Comparison of ENCODE assay signal across 37 cellular contexts in genomic region chr7:94665426-94665825, GRCh38. TPM values are rescaled to one million over a fixed set of nuclear protein-coding genes. Genes with fewer than 3 reads are reported as not detected.
DNase-seq lines count a peak whose midpoint lies in the region; ATAC-seq, FAIRE-seq and TF ChIP-seq lines count a peak whose summit lies in the region.
"Had no signal": no experiment of that assay in that cellular context is flagged by ENCODE, and none has a peak within 500 bp of the region (broad histone marks: within the 10 kb centered on the region; RNA-seq: fewer than 3 reads in every experiment).

No MANE protein-coding gene starts in this region.

- peaks cover 2 to 4% of the 10 kb centered on the region in 2 donors for H3K4me1 Mint-ChIP-seq in natural killer cell treated with Interleukin-12 subunit alpha and Interleukin-12 subunit beta and Interleukin-15 and Interleukin-18, amount 100 ng/mL, for 72 hours (ENCODE audit: low read depth in 2 of 2)
- H3K4me1 Mint-ChIP-seq in natural killer cell (no peaks in the 10 kb centered on the region), endothelial cell (ENCODE audit: unreplicated experiment) (no peaks in the 10 kb centered on the region)
- H3K4me1 Mint-ChIP-seq: B cell, CD14-positive monocyte had no signal

- H2AFZ ChIP-seq in HepG2 (ENCODE audit: low read length), result no peak overlapping the region

- peaks cover 68% of the 10 kb centered on the region for H4K20me1 ChIP-seq in HepG2 (ENCODE audit: insufficient read depth, low read length)
- H4K20me1 ChIP-seq: BLaER1; BLaER1 treated with 17β-estradiol and CSF1 and Interleukin-3, amounts not matched to agents 10 nM and 100 nM had no signal

- CTCF ChIA-PET in HepG2 (lab: Yijun Ruan, JAX; ENCODE audit: low intra/inter-chr PET ratio, low total read pairs), result no interaction called here

- H3K36me3 ChIP-seq in HepG2 (replicated peaks in 1 of 2; ENCODE audit: control insufficient read depth in 1 of 2, insufficient read depth in 2 of 2, low read length in 2 of 2) (peaks cover 2 to 32% of the 10 kb centered on the region in 2 experiments), right lobe of liver (no peaks in the 10 kb centered on the region), esophagus muscularis mucosa (no peaks in the 10 kb centered on the region)
- H3K36me3 ChIP-seq: BE2C had no signal

- ATAC-seq in HepG2 (no peak), right lobe of liver (no peak), natural killer cell (no peak), omental fat pad (ENCODE audit: low FRiP score) (no peak)
- ATAC-seq in natural killer cell treated with Interleukin-12 subunit alpha and Interleukin-12 subunit beta and Interleukin-15 and Interleukin-18, amount 100 ng/mL, for 72 hours, result peak; percentile 28 to 29
- ATAC-seq: A549; CD8-positive, alpha-beta T cell had no signal

- TF ChIP-seq RAD21 in HepG2 (CRISPR knock-in tag; IDR thresholded peaks at IDR 0.05), result no peak

- POLR2A ChIA-PET in HepG2 (lab: Yijun Ruan, JAX), result no interaction called here

- H3K9me3 Mint-ChIP-seq in natural killer cell treated with Interleukin-12 subunit alpha and Interleukin-12 subunit beta and Interleukin-15 and Interleukin-18, amount 100 ng/mL, for 72 hours, result no peaks in the 10 kb centered on the region
- H3K9me3 Mint-ChIP-seq in natural killer cell, result peaks cover 0 to 2% of the 10 kb centered on the region in 2 donors
- H3K9me3 Mint-ChIP-seq in endothelial cell (ENCODE audit: unreplicated experiment), result no peaks in the 10 kb centered on the region
- H3K9me3 Mint-ChIP-seq: CD4-positive, alpha-beta T cell; CD4-positive, CD25-positive, alpha-beta regulatory T cell; CD8-positive, alpha-beta memory T cell; CD8-positive, alpha-beta T cell had no signal

- H3K27me3 ChIP-seq in HepG2 (ENCODE audit: control insufficient read depth in 1 of 2, insufficient read depth in 2 of 2, low read length in 2 of 2), result no peaks in the 10 kb centered on the region
- H3K27me3 ChIP-seq in right lobe of liver, result no peaks in the 10 kb centered on the region
- no peaks in the 10 kb centered on the region for H3K27me3 ChIP-seq in esophagus muscularis mucosa
- H3K27me3 ChIP-seq: BE2C; BLaER1; BLaER1 treated with 17β-estradiol and CSF1 and Interleukin-3, amounts not matched to agents 10 nM and 100 nM had no signal

- H3K4me3 ChIP-seq in HepG2 (replicated peaks in 1 of 3; ENCODE audit: insufficient read depth in 1 of 3, low read depth in 2 of 3, low read length in 3 of 3), result no peak overlapping the region
- H3K4me3 ChIP-seq in right lobe of liver, result no peak overlapping the region
- H3K4me3 ChIP-seq in esophagus muscularis mucosa, result no peak overlapping the region
- H3K4me3 ChIP-seq: A549; BLaER1; BLaER1 treated with 17β-estradiol and CSF1 and Interleukin-3, amounts not matched to agents 10 nM and 100 nM had no signal

- no TSS peak for BruUV-seq in HepG2 (replicated peaks; lab: Mats Ljungman, UMichigan)

- H3K27ac Mint-ChIP-seq in natural killer cell treated with Interleukin-12 subunit alpha and Interleukin-12 subunit beta and Interleukin-15 and Interleukin-18, amount 100 ng/mL, for 72 hours, result no peak overlapping the region
- H3K27ac Mint-ChIP-seq in natural killer cell (no peak overlapping the region), endothelial cell (ENCODE audit: unreplicated experiment) (peak overlapping the region; percentile 19)
- H3K27ac Mint-ChIP-seq: B cell; CD14-positive monocyte; CD4-positive, alpha-beta memory T cell; CD4-positive, alpha-beta T cell; CD8-positive, alpha-beta memory T cell; CD8-positive, alpha-beta T cell had no signal

- H3K9me3 ChIP-seq in HepG2 (ENCODE audit: low read length) (peaks cover 7% of the 10 kb centered on the region; the same call in 1 of the 2 replicates), right lobe of liver (no peaks in the 10 kb centered on the region), esophagus muscularis mucosa (no peaks in the 10 kb centered on the region)
- H3K9me3 ChIP-seq: A549, BE2C, Caco-2 had no signal

- DNase-seq in HepG2 (ENCODE audit: low spot score) (no peak), right lobe of liver (no peak), natural killer cell (no peak), endothelial cell (ENCODE audit: low spot score) (no peak), esophagus muscularis mucosa (ENCODE audit: extremely low spot score) (peak; percentile 72), NCI-H2196 treated with DMSO at 0.1 percent for 48 hours (lab: John Stamatoyannopoulos, UW; ENCODE audit: unreplicated experiment) (no peak), omental fat pad (ENCODE audit: low spot score) (no peak)
- no peak for DNase-seq in natural killer cell treated with Interleukin-12 subunit alpha and Interleukin-12 subunit beta and Interleukin-15 and Interleukin-18, amount 100 ng/mL, for 72 hours (ENCODE audit: low spot score)
- DNase-seq: 8988T; ACHN; AML-193; BE2C; C1 segment of cervical spinal cord; Caco-2; Calu3; CD4-positive, alpha-beta memory T cell; CD4-positive, alpha-beta T cell; CD4-positive, CD25-positive, alpha-beta regulatory T cell; CD8-positive, alpha-beta memory T cell; CD8-positive, alpha-beta T cell; COR-L47; DMS 273 treated with DMSO at 0.1 percent for 48 hours; DMS153; DMS53; DMS79; DMS79 treated with DMSO at 0.1 percent for 48 hours; DND-41; EL had no signal

- in situ Hi-C loops in HepG2 (cut with HindIII; ENCODE audit: extremely low pct_ligation_motif_present, low pct_unique_long_range_greater_than_20kb), result no loop called here

- no peak overlapping the region for H3K9ac ChIP-seq in HepG2 (ENCODE audit: insufficient read depth, low read depth, low read length)
- H3K9ac ChIP-seq: BLaER1; BLaER1 treated with 17β-estradiol and CSF1 and Interleukin-3, amounts not matched to agents 10 nM and 100 nM had no signal

- H3K4me3 Mint-ChIP-seq in natural killer cell treated with Interleukin-12 subunit alpha and Interleukin-12 subunit beta and Interleukin-15 and Interleukin-18, amount 100 ng/mL, for 72 hours, result no peak overlapping the region
- H3K4me3 Mint-ChIP-seq in natural killer cell (no peak overlapping the region), endothelial cell (ENCODE audit: unreplicated experiment) (no peak overlapping the region)
- H3K4me3 Mint-ChIP-seq: B cell; CD14-positive monocyte; CD4-positive, alpha-beta memory T cell; CD4-positive, alpha-beta T cell; CD4-positive, CD25-positive, alpha-beta regulatory T cell; CD8-positive, alpha-beta memory T cell; CD8-positive, alpha-beta T cell had no signal

- intact Hi-C loops in HepG2 (cut with micrococcal nuclease; ENCODE audit: unreplicated experiment) (no loop called here), right lobe of liver (cut with DNase I) (no loop called here), natural killer cell (cut with micrococcal nuclease) (no loop called here), esophagus muscularis mucosa (cut with DNase I) (no loop called here)

- no peak for TF ChIP-seq EP300 in HepG2 (IDR thresholded peaks at IDR 0.05; ENCODE audit: low read depth in 2 of 2, low read length in 2 of 2)
- no peak for TF ChIP-seq EP300 in HepG2 (CRISPR knock-in tag; IDR thresholded peaks at IDR 0.05; ENCODE audit: borderline replicate concordance)
- no peak for TF ChIP-seq EP300 in esophagus muscularis mucosa (IDR thresholded peaks at IDR 0.05)

- peaks cover 61% of the 10 kb centered on the region for H3K79me2 ChIP-seq in HepG2 (ENCODE audit: insufficient read depth, low read length)

- H3K4me2 ChIP-seq in HepG2 (ENCODE audit: low read depth, low read length), result no peak overlapping the region
- H3K4me2 ChIP-seq: A549; BLaER1; BLaER1 treated with 17β-estradiol and CSF1 and Interleukin-3, amounts not matched to agents 10 nM and 100 nM had no signal

- no peaks in the 10 kb centered on the region for H3K36me3 Mint-ChIP-seq in natural killer cell treated with Interleukin-12 subunit alpha and Interleukin-12 subunit beta and Interleukin-15 and Interleukin-18, amount 100 ng/mL, for 72 hours
- no peaks in the 10 kb centered on the region for H3K36me3 Mint-ChIP-seq in natural killer cell
- peaks cover 24% of the 10 kb centered on the region for H3K36me3 Mint-ChIP-seq in endothelial cell (ENCODE audit: low read depth, unreplicated experiment)
- H3K36me3 Mint-ChIP-seq: CD14-positive monocyte; CD4-positive, alpha-beta memory T cell; CD4-positive, CD25-positive, alpha-beta regulatory T cell; CD8-positive, alpha-beta memory T cell; CD8-positive, alpha-beta T cell had no signal

- no peak for FAIRE-seq in HepG2 (lab: Jason Lieb, UNC)
- FAIRE-seq: A204.1, A549, D721Med had no signal

- WGBS in HepG2 (ENCODE audit: low lambda C conversion rate), result 98% methylated on average over 18 of the region's 18 CpGs
- 93% methylated on average over 17 of the region's 18 CpGs for WGBS in right lobe of liver (ENCODE audit: insufficient coverage, low coverage, low lambda C conversion rate, missing lambda C conversion rate)
- over 99% methylated on average over 18 of the region's 18 CpGs for WGBS in esophagus muscularis mucosa

- peaks cover 10 to 15% of the 10 kb centered on the region in 2 donors for H3K27me3 Mint-ChIP-seq in natural killer cell treated with Interleukin-12 subunit alpha and Interleukin-12 subunit beta and Interleukin-15 and Interleukin-18, amount 100 ng/mL, for 72 hours
- H3K27me3 Mint-ChIP-seq in natural killer cell (ENCODE audit: low read depth in 2 of 2), result peaks cover 4 to 19% of the 10 kb centered on the region in 2 donors
- peaks cover 5% of the 10 kb centered on the region for H3K27me3 Mint-ChIP-seq in endothelial cell (ENCODE audit: unreplicated experiment)
- H3K27me3 Mint-ChIP-seq: CD4-positive, CD25-positive, alpha-beta regulatory T cell had no signal

- H3K27ac ChIP-seq in HepG2 (ENCODE audit: extremely low read length, insufficient read depth, low read length) (no peak overlapping the region), right lobe of liver (no peak overlapping the region), esophagus muscularis mucosa (replicated peaks in 1 of 4) (no peak overlapping the region)
- H3K27ac ChIP-seq: 22Rv1; A549; BLaER1; BLaER1 treated with 17β-estradiol and CSF1 and Interleukin-3, amounts not matched to agents 10 nM and 100 nM; C4-2B had no signal

- TF ChIP-seq CTCF in HepG2 (CRISPR knock-in tag; IDR thresholded peaks at IDR 0.05) (no peak), right lobe of liver (IDR thresholded peaks at IDR 0.05) (no peak), natural killer cell (IDR thresholded peaks at IDR 0.05) (no peak), endothelial cell (IDR thresholded peaks at IDR 0.05; ENCODE audit: unreplicated experiment) (no peak), esophagus muscularis mucosa (IDR thresholded peaks at IDR 0.05) (no peak), omental fat pad (IDR thresholded peaks at IDR 0.05) (no peak)

- peaks cover 21% of the 10 kb centered on the region for H3K4me1 ChIP-seq in HepG2 (ENCODE audit: insufficient read depth, low read length)
- no peaks in the 10 kb centered on the region for H3K4me1 ChIP-seq in right lobe of liver
- H3K4me1 ChIP-seq in esophagus muscularis mucosa, result no peaks in the 10 kb centered on the region
- H3K4me1 ChIP-seq: BE2C, Caco-2 had no signal

- TF ChIP-seq POLR2A in HepG2 (IDR thresholded peaks at IDR 0.05; ENCODE audit: insufficient read depth in 1 of 2, low read depth in 2 of 2, low read length in 2 of 2), result no peak
- no peak for TF ChIP-seq POLR2A in right lobe of liver (IDR thresholded peaks at IDR 0.05)
- no peak for TF ChIP-seq POLR2A in esophagus muscularis mucosa (IDR thresholded peaks at IDR 0.05; ENCODE audit: low read depth)

RNA-seq across cellular contexts. Expression of gene SGCE, which starts 9.5 kb away (rescaled TPM):
- total RNA-seq in HepG2 (2016; rRNA removed; fragmentation: Illumina TruSeq; extraction: Trizol), result 31.4 and 52.3 TPM in 2 replicates
- total RNA-seq in HepG2 (2016; cell fraction: cytosol; rRNA removed; fragmentation: Illumina TruSeq; extraction: Trizol; ENCODE audit: low read depth), result 14.7 and 17.0 TPM in 2 replicates
- total RNA-seq in HepG2 (2016; cell fraction: insoluble cytoplasmic fraction; rRNA removed; fragmentation: Illumina TruSeq; extraction: Trizol), result 30.4 and 54.9 TPM in 2 replicates
- 16.8 and 20.3 TPM in 2 replicates for total RNA-seq in HepG2 (2016; cell fraction: membrane; rRNA removed; fragmentation: Illumina TruSeq; extraction: Trizol)
- total RNA-seq in HepG2 (2016; cell fraction: nucleus; rRNA removed; fragmentation: Illumina TruSeq; extraction: Trizol), result 83.5 and 85.0 TPM in 2 replicates
- 62.6 and 71.1 TPM in 2 replicates for polyA plus RNA-seq in HepG2 (2011; rRNA removed)
- polyA plus RNA-seq in HepG2 (2011; cell fraction: cytosol; rRNA removed), result 29.7 and 44.7 TPM in 2 replicates
- 29.7 and 30.8 TPM in 2 replicates for polyA plus RNA-seq in HepG2 (2011; cell fraction: nucleus; rRNA removed)
- 47.2 and 47.4 TPM in 2 replicates for polyA plus RNA-seq in HepG2 (2012)
- 5.9 and 6.7 TPM in 2 replicates for polyA plus RNA-seq in HepG2 (2016; cell fraction: cytosol; fragmentation: Illumina TruSeq; extraction: Trizol; ENCODE audit: low read depth)
- 32.2 and 33.8 TPM in 2 replicates for polyA plus RNA-seq in HepG2 (2016; cell fraction: insoluble cytoplasmic fraction; fragmentation: Illumina TruSeq; extraction: Trizol; ENCODE audit: low read depth)
- 9.8 and 11.5 TPM in 2 replicates for polyA plus RNA-seq in HepG2 (2016; cell fraction: membrane; fragmentation: Illumina TruSeq; extraction: Trizol; ENCODE audit: low read depth)
- polyA plus RNA-seq in HepG2 (2016; cell fraction: nucleus; fragmentation: Illumina TruSeq; extraction: Trizol; ENCODE audit: insufficient read depth, low read depth), result 68.6 and 78.9 TPM in 2 replicates
- polyA minus RNA-seq in HepG2 (2011; rRNA and poly(A)+ RNA removed; ENCODE audit: low replicate concordance), result 27.3 and 48.1 TPM in 2 replicates
- polyA minus RNA-seq in HepG2 (2011; cell fraction: cytosol; rRNA and poly(A)+ RNA removed), result 21.7 and 23.1 TPM in 2 replicates
- 186 and 198 TPM in 2 replicates for polyA minus RNA-seq in HepG2 (2011; cell fraction: nucleus; rRNA and poly(A)+ RNA removed)
- total RNA-seq in right lobe of liver, result 10 to 100 TPM in 5 of 6 experiments, 1 to 10 TPM in 1; 4.2 to 17.8 (median 14.8) TPM
- total RNA-seq in natural killer cell treated with Interleukin-12 subunit alpha and Interleukin-12 subunit beta and Interleukin-15 and Interleukin-18, amount 100 ng/mL, for 72 hours, result 1 to 10 TPM; 1.0 to 2.2 TPM
- total RNA-seq in natural killer cell, result under 1 TPM; 0.20 to 0.65 (median 0.28) TPM
- 37.7 TPM for total RNA-seq in endothelial cell (ENCODE audit: unreplicated experiment)
- 100 to 1,000 TPM in 1 of 4 donors, 10 to 100 TPM in 3; 72.6 to 135 (median 88.1) TPM for total RNA-seq in esophagus muscularis mucosa
- 100 to 1,000 TPM in 3 of 4 donors, 10 to 100 TPM in 1; 51.4 to 130 (median 115) TPM for total RNA-seq in omental fat pad
- polyA plus RNA-seq: CD14-positive monocyte had no signal

Comparison
In these comparisons a context has a peak if more than half of its experiments do, and no peak if none do; other contexts are left out.
1. ATAC-seq: peak in natural killer cell treated with Interleukin-12 subunit alpha and Interleukin-12 subunit beta and Interleukin-15 and Interleukin-18, amount 100 ng/mL, for 72 hours (2 of 2); none in HepG2 (single experiment), right lobe of liver (0 of 4), natural killer cell (0 of 3) and omental fat pad (single experiment).